In genomic region chr2:185738679-185739472, GRCh38 we compare ENCODE assay signal across 9 cellular contexts. TPM values are rescaled to one million over a fixed set of nuclear protein-coding genes. Genes with fewer than 3 reads are reported as not detected.
DNase-seq lines count a peak whose midpoint lies in the region; ATAC-seq and TF ChIP-seq lines count a peak whose summit lies in the region.
"Had no signal": no experiment of that assay in that cellular context is flagged by ENCODE, and none has a peak within 500 bp of the region (broad histone marks: within the 10 kb centered on the region; RNA-seq: fewer than 3 reads in every experiment).

Gene FSIP2 (plus strand): TSS chr2:185738804. CDS start chr2:185738895, 91 bp downstream.

- no peaks in the 10 kb centered on the region for H3K79me2 ChIP-seq in SU-DHL-6 (ENCODE audit: insufficient read depth, low read length)

- peak within 1 kb of the TSS; percentile 32 for H3K4me2 ChIP-seq in SU-DHL-6 (ENCODE audit: low read depth, low read length, poor library complexity, severe bottlenecking)
- H3K4me2 ChIP-seq: A549 had no signal

- H4K20me1 ChIP-seq in SU-DHL-6 (ENCODE audit: low read depth, low read length): no peaks in the 10 kb centered on the region

- CTCF ChIA-PET in activated CD4-positive, alpha-beta T cell treated with anti-CD3 and anti-CD28 coated beads for 36 hours (lab: Charles Lee): interaction anchor here (0.7 to 0.8 kb wide), 3 partner anchors 9 to 32 kb away, joined by 3 read pairs; no protein-coding TSS in a partner anchor

- peaks cover 20% of the 10 kb centered on the region for H3K27me3 Mint-ChIP-seq in activated CD4-positive, alpha-beta T cell treated with anti-CD3 and anti-CD28 coated beads for 36 hours

- peak; percentile 90 for TF ChIP-seq CTCF in SU-DHL-6 (IDR thresholded peaks at IDR 0.05; ENCODE audit: insufficient read depth, low read length, poor library complexity, severe bottlenecking)
- TF ChIP-seq CTCF in lung (IDR thresholded peaks at IDR 0.05; ENCODE audit: control extremely low read depth, extremely low read depth): no peak
- TF ChIP-seq CTCF in stomach (IDR thresholded peaks at IDR 0.05): peak in 5 of 7 experiments; percentile 47 to 78 (median 52)

- peak within 1 kb of the TSS; percentile 22 for H2AFZ ChIP-seq in SU-DHL-6 (ENCODE audit: low read depth, low read length, severe bottlenecking)

- TF ChIP-seq EP300 in stomach (IDR thresholded peaks at IDR 0.05): no peak

- H3K36me3 Mint-ChIP-seq in activated CD4-positive, alpha-beta T cell treated with anti-CD3 and anti-CD28 coated beads for 36 hours (ENCODE audit: low read depth): no peaks in the 10 kb centered on the region

- intact Hi-C loops in activated CD4-positive, alpha-beta T cell treated with anti-CD3 and anti-CD28 coated beads for 36 hours (cut with DNase I, micrococcal nuclease): loop anchor here in 1 of 2 experiments (1.0 to 10.0 kb wide), 3 partner anchors 448 to 534 kb away; no protein-coding TSS in a partner anchor
- intact Hi-C loops in stomach (cut with DNase I; ENCODE audit: low total_unique reads): no loop called here

- H3K9ac ChIP-seq in SU-DHL-6 (ENCODE audit: low read length): no peak within 1 kb of the TSS

- H3K27me3 ChIP-seq in SU-DHL-6 (ENCODE audit: low read length) (no peaks in the 10 kb centered on the region), ectodermal cell (ENCODE audit: control insufficient read depth, insufficient read depth, low read length, poor library complexity, severe bottlenecking) (no peaks in the 10 kb centered on the region), lung (ENCODE audit: control insufficient read depth, insufficient read depth) (no peaks in the 10 kb centered on the region), stomach (peaks cover 0 to 12% (median 6%) of the 10 kb centered on the region in 3 donors)

- no peak within 1 kb of the TSS for H3K27ac Mint-ChIP-seq in activated CD4-positive, alpha-beta T cell treated with anti-CD3 and anti-CD28 coated beads for 36 hours

- H3K9me3 ChIP-seq in SU-DHL-6 (ENCODE audit: insufficient read depth, low read length) (no peaks in the 10 kb centered on the region), ectodermal cell (ENCODE audit: control insufficient read depth, low read length) (no peaks in the 10 kb centered on the region), lung (ENCODE audit: control insufficient read depth in 2 of 2, insufficient read depth in 1 of 2, low read length in 1 of 2) (peaks cover 0 to 12% of the 10 kb centered on the region in 2 donors), stomach (peaks cover 0 to 14% (median 4%) of the 10 kb centered on the region in 4 donors)

- H3K9me3 Mint-ChIP-seq in activated CD4-positive, alpha-beta T cell treated with anti-CD3 and anti-CD28 coated beads for 36 hours (ENCODE audit: low read depth): peaks cover 2% of the 10 kb centered on the region

- H3F3A ChIP-seq in SU-DHL-6 (ENCODE audit: insufficient read depth): no peaks in the 10 kb centered on the region

- peak; percentile 92 for ATAC-seq in activated CD4-positive, alpha-beta T cell treated with anti-CD3 and anti-CD28 coated beads for 36 hours
- ATAC-seq in HG02884 (IDR thresholded peaks at IDR 0.05; ENCODE audit: unreplicated experiment) (peak; percentile 95), lung (ENCODE audit: insufficient read depth, low FRiP score) (peak; percentile 53)

- H3K27ac ChIP-seq in SU-DHL-6 (ENCODE audit: low read depth, low read length): no peak within 1 kb of the TSS
- H3K27ac ChIP-seq in ectodermal cell (ENCODE audit: insufficient read depth, low read depth, low read length, poor library complexity, severe bottlenecking): no peak within 1 kb of the TSS
- H3K27ac ChIP-seq in lung (ENCODE audit: low read depth in 1 of 2, low read length in 1 of 2): no peak within 1 kb of the TSS
- H3K27ac ChIP-seq in stomach: no peak within 1 kb of the TSS
- H3K27ac ChIP-seq: A549 had no signal

- H3K4me1 ChIP-seq in ectodermal cell (ENCODE audit: control insufficient read depth, insufficient read depth, low read length) (no peaks in the 10 kb centered on the region), lung (ENCODE audit: control insufficient read depth in 2 of 2, insufficient read depth in 2 of 2, low read length in 2 of 2) (peaks cover 4% of the 10 kb centered on the region in 2 donors), stomach (no peaks in the 10 kb centered on the region)
- H3K4me1 ChIP-seq: A549 had no signal

- H3K36me3 ChIP-seq in SU-DHL-6 (ENCODE audit: low read length): no peaks in the 10 kb centered on the region
- no peaks in the 10 kb centered on the region for H3K36me3 ChIP-seq in ectodermal cell (ENCODE audit: control insufficient read depth, insufficient read depth, low read length)
- no peaks in the 10 kb centered on the region for H3K36me3 ChIP-seq in lung (ENCODE audit: control insufficient read depth in 2 of 2, insufficient read depth in 2 of 2, low read length in 2 of 2)
- no peaks in the 10 kb centered on the region for H3K36me3 ChIP-seq in stomach

- H3K4me3 ChIP-seq in SU-DHL-6 (ENCODE audit: insufficient read depth, low read length, poor library complexity, severe bottlenecking) (no peak within 1 kb of the TSS), ectodermal cell (ENCODE audit: insufficient read depth, low read depth, low read length) (peak within 1 kb of the TSS; percentile 66), lung (no peak within 1 kb of the TSS), stomach (peak within 1 kb of the TSS; percentile 34 to 42 (median 39))
- H3K4me3 ChIP-seq: A549 had no signal

- H3K4me3 Mint-ChIP-seq in activated CD4-positive, alpha-beta T cell treated with anti-CD3 and anti-CD28 coated beads for 36 hours: no peak within 1 kb of the TSS

- H3K4me1 Mint-ChIP-seq in activated CD4-positive, alpha-beta T cell treated with anti-CD3 and anti-CD28 coated beads for 36 hours: no peaks in the 10 kb centered on the region

- WGBS in ectodermal cell, 2 experiments: 10 to 11% methylated on average over 59 of the region's 59 CpGs
- 11 to 16% methylated on average over 59 of the region's 59 CpGs for WGBS in lung, 2 donors
- 12 to 22% (median 16%) methylated on average over 38 to 59 of the region's 59 CpGs for WGBS in stomach, 5 donors

- TF ChIP-seq POLR2A in stomach (IDR thresholded peaks at IDR 0.05): no peak

- peak; percentile 74 for DNase-seq in activated CD4-positive, alpha-beta T cell treated with anti-CD3 and anti-CD28 coated beads for 36 hours
- DNase-seq in activated CD4-positive, alpha-beta T cell treated with anti-CD3 and anti-CD28 coated beads, Interleukin-2, amount 50 U/mL, for 1 hour: no peak
- peak; percentile 30 for DNase-seq in lung (ENCODE audit: low spot score)
- peak; percentile 70 for DNase-seq in stomach
- no peak for DNase-seq in stimulated activated naive CD4-positive, alpha-beta T cell treated with Interleukin-2 at 50 U/mL for 16 hours (lab: John Stamatoyannopoulos, UW)

- POLR2A ChIA-PET in activated CD4-positive, alpha-beta T cell treated with anti-CD3 and anti-CD28 coated beads for 36 hours (lab: Charles Lee): no interaction called here

- no peaks in the 10 kb centered on the region for H3K9me2 ChIP-seq in SU-DHL-6 (replicated peaks; ENCODE audit: insufficient read depth, low read length)

RNA-seq across cellular contexts. Expression of gene FSIP2, which starts in this region (rescaled TPM):
- total RNA-seq in activated CD4-positive, alpha-beta T cell treated with anti-CD3 and anti-CD28 coated beads for 36 hours: under 1 TPM; 0.05 to 0.28 TPM
- polyA plus RNA-seq in ectodermal cell (2013, experiment 1 of 4): 3.7 TPM
- 4.1 TPM for polyA plus RNA-seq in ectodermal cell (2013, experiment 2 of 4)
- polyA plus RNA-seq in ectodermal cell (2013, experiment 3 of 4): 3.1 TPM
- polyA plus RNA-seq in ectodermal cell (2013, experiment 4 of 4): 4.3 TPM
- total RNA-seq in lung: 1 to 10 TPM in 1 of 2 donors, under 1 TPM in 1; 0.58 to 2.6 TPM
- polyA plus RNA-seq in lung: under 1 TPM; 0.03 to 0.06 TPM
- total RNA-seq in stomach: 10 to 100 TPM in 2 of 5 donors, 1 to 10 TPM in 3; 3.1 to 32.5 (median 7.5) TPM
- polyA plus RNA-seq in stomach: 1 to 10 TPM in 1 of 3 donors, under 1 TPM in 2; 0.19 to 3.8 (median 0.23) TPM

Comparison
In these comparisons a context has a peak if more than half of its experiments do, and no peak if none do; other contexts are left out.
1. Peak in DNase-seq and ATAC-seq in activated CD4-positive, alpha-beta T cell treated with anti-CD3 and anti-CD28 coated beads for 36 hours; RNA of the gene not detected or under 1 TPM.
2. DNase-seq: peak in lung (single experiment) and stomach (single experiment); none in activated CD4-positive, alpha-beta T cell treated with anti-CD3 and anti-CD28 coated beads, Interleukin-2, amount 50 U/mL, for 1 hour (single experiment) and stimulated activated naive CD4-positive, alpha-beta T cell treated with Interleukin-2 at 50 U/mL for 16 hours (single experiment).
3. H3K4me3 ChIP-seq: peak in ectodermal cell (single experiment) and stomach (4 of 4); none in SU-DHL-6 (single experiment) and lung (single experiment).
4. Peak in every context shown above with its lines, with median percentiles within 50 percentile points of each other: ATAC-seq.